Comparison of ENCODE assay signal across 1 cellular context in the genomic region with DNA sequence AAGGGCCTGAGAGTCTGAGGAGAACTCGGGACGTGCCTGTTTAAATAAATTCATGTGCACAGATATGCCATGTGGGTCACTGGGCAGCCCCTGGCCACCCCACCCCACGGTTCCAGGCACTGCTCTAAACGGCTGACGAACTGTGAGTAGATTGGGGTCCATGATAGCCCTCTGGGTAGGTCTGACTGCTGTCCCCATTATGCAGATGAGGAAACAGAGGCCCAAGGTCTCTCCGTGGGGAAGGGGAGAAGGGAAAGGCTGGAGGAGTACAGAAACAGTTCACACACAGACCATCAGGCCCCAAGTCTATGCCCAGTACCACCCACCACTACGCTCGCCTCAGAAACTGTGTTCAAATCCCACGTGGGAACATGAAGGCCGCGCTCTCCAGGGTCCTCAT.
TF ChIP-seq lines count a peak whose summit lies in the region.

No MANE protein-coding gene starts in this region.

TF ChIP-seq in WTC11, 78 proteins besides CTCF, POLR2A, EP300 and RAD21 (continued from another document):
- TF ChIP-seq, protein P1, sequence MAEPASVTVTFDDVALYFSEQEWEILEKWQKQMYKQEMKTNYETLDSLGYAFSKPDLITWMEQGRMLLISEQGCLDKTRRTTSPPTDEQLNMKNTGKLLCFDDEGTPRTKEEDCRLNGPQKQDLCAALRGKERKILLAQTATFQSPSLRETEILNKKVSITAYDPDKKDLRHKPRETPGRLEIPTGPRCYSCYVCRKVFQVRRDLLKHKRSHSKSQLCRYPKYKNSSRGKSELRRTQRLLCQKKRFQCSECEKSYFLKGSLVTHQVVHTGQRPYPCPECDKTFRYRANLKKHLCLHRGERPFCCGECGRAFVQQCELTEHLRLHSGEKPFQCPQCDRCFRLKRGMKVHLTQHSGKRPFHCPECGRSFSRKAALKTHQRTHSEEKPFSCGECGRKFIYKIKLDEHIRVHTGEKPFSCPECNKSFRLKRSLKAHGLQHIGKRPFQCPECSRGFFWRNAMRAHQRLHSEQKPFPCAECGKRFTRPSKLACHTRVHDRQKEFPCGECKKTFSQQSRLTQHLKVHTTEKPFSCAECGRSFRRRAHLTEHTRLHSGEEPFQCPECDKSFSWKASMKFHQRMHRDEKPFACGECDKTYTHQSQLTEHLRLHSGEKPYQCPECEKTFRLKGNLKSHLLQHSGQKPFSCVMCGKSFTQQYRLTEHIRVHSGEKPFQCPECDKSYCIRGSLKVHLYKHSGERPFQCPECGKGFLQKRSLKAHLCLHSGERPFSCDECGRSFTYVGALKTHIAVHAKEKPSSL (CRISPR knock-in tag; conservative IDR thresholded peaks at IDR 0.05): no peak
- TF ChIP-seq HMGA2 (CRISPR knock-in tag; IDR thresholded peaks at IDR 0.05) (no peak), IRF2 (CRISPR knock-in tag; IDR thresholded peaks at IDR 0.05; ENCODE audit: borderline replicate concordance, low read depth) (no peak), ELF4 (CRISPR knock-in tag; IDR thresholded peaks at IDR 0.05; ENCODE audit: low read depth) (no peak), TEAD4 (CRISPR knock-in tag; IDR thresholded peaks at IDR 0.05) (no peak), ZNF416 (CRISPR knock-in tag; IDR thresholded peaks at IDR 0.05) (no peak), ATF1 (CRISPR knock-in tag; IDR thresholded peaks at IDR 0.05) (no peak), NR2C2 (CRISPR knock-in tag; IDR thresholded peaks at IDR 0.05) (no peak), TCF7 (CRISPR knock-in tag; IDR thresholded peaks at IDR 0.05; ENCODE audit: low read depth) (no peak), NFYB (CRISPR knock-in tag; conservative IDR thresholded peaks at IDR 0.05; ENCODE audit: low read depth) (no peak)
- TF ChIP-seq, protein P2, sequence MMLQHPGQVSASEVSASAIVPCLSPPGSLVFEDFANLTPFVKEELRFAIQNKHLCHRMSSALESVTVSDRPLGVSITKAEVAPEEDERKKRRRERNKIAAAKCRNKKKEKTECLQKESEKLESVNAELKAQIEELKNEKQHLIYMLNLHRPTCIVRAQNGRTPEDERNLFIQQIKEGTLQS (CRISPR knock-in tag; conservative IDR thresholded peaks at IDR 0.05): no peak
- TF ChIP-seq, protein P3, sequence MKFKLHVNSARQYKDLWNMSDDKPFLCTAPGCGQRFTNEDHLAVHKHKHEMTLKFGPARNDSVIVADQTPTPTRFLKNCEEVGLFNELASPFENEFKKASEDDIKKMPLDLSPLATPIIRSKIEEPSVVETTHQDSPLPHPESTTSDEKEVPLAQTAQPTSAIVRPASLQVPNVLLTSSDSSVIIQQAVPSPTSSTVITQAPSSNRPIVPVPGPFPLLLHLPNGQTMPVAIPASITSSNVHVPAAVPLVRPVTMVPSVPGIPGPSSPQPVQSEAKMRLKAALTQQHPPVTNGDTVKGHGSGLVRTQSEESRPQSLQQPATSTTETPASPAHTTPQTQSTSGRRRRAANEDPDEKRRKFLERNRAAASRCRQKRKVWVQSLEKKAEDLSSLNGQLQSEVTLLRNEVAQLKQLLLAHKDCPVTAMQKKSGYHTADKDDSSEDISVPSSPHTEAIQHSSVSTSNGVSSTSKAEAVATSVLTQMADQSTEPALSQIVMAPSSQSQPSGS (CRISPR knock-in tag; IDR thresholded peaks at IDR 0.05; ENCODE audit: borderline replicate concordance, low read depth): no peak
- TF ChIP-seq, protein P4, sequence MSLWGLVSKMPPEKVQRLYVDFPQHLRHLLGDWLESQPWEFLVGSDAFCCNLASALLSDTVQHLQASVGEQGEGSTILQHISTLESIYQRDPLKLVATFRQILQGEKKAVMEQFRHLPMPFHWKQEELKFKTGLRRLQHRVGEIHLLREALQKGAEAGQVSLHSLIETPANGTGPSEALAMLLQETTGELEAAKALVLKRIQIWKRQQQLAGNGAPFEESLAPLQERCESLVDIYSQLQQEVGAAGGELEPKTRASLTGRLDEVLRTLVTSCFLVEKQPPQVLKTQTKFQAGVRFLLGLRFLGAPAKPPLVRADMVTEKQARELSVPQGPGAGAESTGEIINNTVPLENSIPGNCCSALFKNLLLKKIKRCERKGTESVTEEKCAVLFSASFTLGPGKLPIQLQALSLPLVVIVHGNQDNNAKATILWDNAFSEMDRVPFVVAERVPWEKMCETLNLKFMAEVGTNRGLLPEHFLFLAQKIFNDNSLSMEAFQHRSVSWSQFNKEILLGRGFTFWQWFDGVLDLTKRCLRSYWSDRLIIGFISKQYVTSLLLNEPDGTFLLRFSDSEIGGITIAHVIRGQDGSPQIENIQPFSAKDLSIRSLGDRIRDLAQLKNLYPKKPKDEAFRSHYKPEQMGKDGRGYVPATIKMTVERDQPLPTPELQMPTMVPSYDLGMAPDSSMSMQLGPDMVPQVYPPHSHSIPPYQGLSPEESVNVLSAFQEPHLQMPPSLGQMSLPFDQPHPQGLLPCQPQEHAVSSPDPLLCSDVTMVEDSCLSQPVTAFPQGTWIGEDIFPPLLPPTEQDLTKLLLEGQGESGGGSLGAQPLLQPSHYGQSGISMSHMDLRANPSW (CRISPR knock-in tag; conservative IDR thresholded peaks at IDR 0.05; ENCODE audit: low read depth): no peak
- TF ChIP-seq, protein P5, sequence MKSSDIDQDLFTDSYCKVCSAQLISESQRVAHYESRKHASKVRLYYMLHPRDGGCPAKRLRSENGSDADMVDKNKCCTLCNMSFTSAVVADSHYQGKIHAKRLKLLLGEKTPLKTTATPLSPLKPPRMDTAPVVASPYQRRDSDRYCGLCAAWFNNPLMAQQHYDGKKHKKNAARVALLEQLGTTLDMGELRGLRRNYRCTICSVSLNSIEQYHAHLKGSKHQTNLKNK (CRISPR knock-in tag; IDR thresholded peaks at IDR 0.05): no peak
